In genomic region chr5:143426437-143426991, GRCh38 we compare ENCODE assay signal across 11 cellular contexts. TPM values are rescaled to one million over a fixed set of nuclear protein-coding genes. Genes with fewer than 3 reads are reported as not detected.
A peak's percentile ranks its signal among the peaks of the same experiment; 100 is the strongest.
DNase-seq lines count a peak whose midpoint lies in the region; ATAC-seq lines count a peak whose summit lies in the region.
"Had no signal": no experiment of that assay in that cellular context is flagged by ENCODE, and none has a peak within 500 bp of the region (broad histone marks: within the 10 kb centered on the region; RNA-seq: fewer than 3 reads in every experiment).

No MANE protein-coding gene starts in this region.

- H3K4me1 ChIP-seq in naive thymus-derived CD4-positive, alpha-beta T cell (ENCODE audit: control insufficient read depth in 2 of 2, insufficient read depth in 2 of 2, low read length in 2 of 2) = no peaks in the 10 kb centered on the region

- CTCF ChIA-PET in naive thymus-derived CD4-positive, alpha-beta T cell (lab: Charles Lee) = no interaction called here

- H3K27ac Mint-ChIP-seq in stimulated activated naive CD8-positive, alpha-beta T cell treated with anti-CD3 and anti-CD28 coated beads, Interleukin-15, amount 100 ng/mL, for 72 hours = no peak overlapping the region
- no peak overlapping the region for H3K27ac Mint-ChIP-seq in naive thymus-derived CD4-positive, alpha-beta T cell

- no peak overlapping the region for H3K4me3 ChIP-seq in naive thymus-derived CD4-positive, alpha-beta T cell (ENCODE audit: low read length)
- H3K4me3 ChIP-seq: right lobe of liver had no signal

- H3K27ac ChIP-seq in naive thymus-derived CD4-positive, alpha-beta T cell (ENCODE audit: low read depth, low read length) = no peak overlapping the region
- H3K27ac ChIP-seq: right lobe of liver had no signal

- H3K9me3 Mint-ChIP-seq in activated T-cell treated with anti-CD3 and anti-CD28 coated beads, Interleukin-2, amount 50 U/mL, for 4 hours = peaks cover 8% of the 10 kb centered on the region
- peaks cover 0 to 3% of the 10 kb centered on the region in 2 donors for H3K9me3 Mint-ChIP-seq in stimulated activated naive CD8-positive, alpha-beta T cell treated with anti-CD3 and anti-CD28 coated beads, Interleukin-15, amount 100 ng/mL, for 72 hours
- peaks cover 0 to 7% (median 0%) of the 10 kb centered on the region in 11 donors for H3K9me3 Mint-ChIP-seq in naive thymus-derived CD4-positive, alpha-beta T cell

- POLR2A ChIA-PET in naive thymus-derived CD4-positive, alpha-beta T cell (lab: Charles Lee) = interaction anchor here (0.8 to 1.5 kb wide), 3 partner anchors 13 to 544 kb away, joined by 3 read pairs; no protein-coding TSS in a partner anchor

- no peaks in the 10 kb centered on the region for H3K9me3 ChIP-seq in naive thymus-derived CD4-positive, alpha-beta T cell (ENCODE audit: control insufficient read depth in 2 of 3, low read length in 3 of 3)
- H3K9me3 ChIP-seq: right lobe of liver had no signal

- intact Hi-C loops in naive thymus-derived CD4-positive, alpha-beta T cell (cut with micrococcal nuclease) = no loop called here

- H3K36me3 Mint-ChIP-seq in activated T-cell treated with anti-CD3 and anti-CD28 coated beads, Interleukin-2, amount 50 U/mL, for 4 hours (ENCODE audit: insufficient read depth) = peaks cover 20% of the 10 kb centered on the region
- peaks cover 4 to 34% (median 9%) of the 10 kb centered on the region in 5 donors for H3K36me3 Mint-ChIP-seq in naive thymus-derived CD4-positive, alpha-beta T cell

- no peak for DNase-seq in activated T-cell treated with anti-CD3 and anti-CD28 coated beads, Interleukin-2, amount 50 U/mL, for 4 hours
- DNase-seq in activated T-cell treated with anti-CD3 and anti-CD28 coated beads, Interleukin-2, amount 50 U/mL, for 48 hours = no peak
- DNase-seq in stimulated activated naive CD8-positive, alpha-beta T cell treated with anti-CD3 and anti-CD28 coated beads, Interleukin-15, amount 100 ng/mL, for 72 hours = no peak
- no peak for DNase-seq in T1000 (lab: John Stamatoyannopoulos, UW)
- no peak for DNase-seq in G401 (ENCODE audit: low spot score)
- no peak for DNase-seq in naive thymus-derived CD4-positive, alpha-beta T cell
- DNase-seq: ACHN, NCI-H1694 treated with DMSO at 0.1 percent for 48 hours, right lobe of liver had no signal

- no peaks in the 10 kb centered on the region for H3K36me3 ChIP-seq in naive thymus-derived CD4-positive, alpha-beta T cell (ENCODE audit: control insufficient read depth in 2 of 3, insufficient read depth in 3 of 3, low read length in 3 of 3)
- H3K36me3 ChIP-seq: right lobe of liver had no signal

- peaks cover 49% of the 10 kb centered on the region for H3K4me1 Mint-ChIP-seq in activated T-cell treated with anti-CD3 and anti-CD28 coated beads, Interleukin-2, amount 50 U/mL, for 4 hours (ENCODE audit: low read depth)
- peaks cover 38% of the 10 kb centered on the region for H3K4me1 Mint-ChIP-seq in stimulated activated naive CD8-positive, alpha-beta T cell treated with anti-CD3 and anti-CD28 coated beads, Interleukin-15, amount 100 ng/mL, for 72 hours
- peaks cover 0 to 16% (median 4%) of the 10 kb centered on the region in 7 donors for H3K4me1 Mint-ChIP-seq in naive thymus-derived CD4-positive, alpha-beta T cell

- H3K4me3 Mint-ChIP-seq in activated T-cell treated with anti-CD3 and anti-CD28 coated beads, Interleukin-2, amount 50 U/mL, for 4 hours = peak overlapping the region; percentile 33
- no peak overlapping the region for H3K4me3 Mint-ChIP-seq in stimulated activated naive CD8-positive, alpha-beta T cell treated with anti-CD3 and anti-CD28 coated beads, Interleukin-15, amount 100 ng/mL, for 72 hours
- H3K4me3 Mint-ChIP-seq in naive thymus-derived CD4-positive, alpha-beta T cell = no peak overlapping the region

- in situ Hi-C loops in G401 (cut with HindIII; ENCODE audit: low sequenced_read_pairs) = no loop called here

- H3K27me3 ChIP-seq in naive thymus-derived CD4-positive, alpha-beta T cell (ENCODE audit: control insufficient read depth in 2 of 2, insufficient read depth in 2 of 2, low read length in 2 of 2) = no peaks in the 10 kb centered on the region
- H3K27me3 ChIP-seq: right lobe of liver had no signal

- peak in 1 of 2 donors; percentile 49 for ATAC-seq in activated T-cell treated with anti-CD3 and anti-CD28 coated beads, Interleukin-2, amount 50 U/mL, for 4 hours
- ATAC-seq in HG02571 (IDR thresholded peaks at IDR 0.05; ENCODE audit: unreplicated experiment) (peak; percentile 47), HG03439 (IDR thresholded peaks at IDR 0.05; ENCODE audit: unreplicated experiment) (peak; percentile 76)
- ATAC-seq in stimulated activated naive CD8-positive, alpha-beta T cell treated with anti-CD3 and anti-CD28 coated beads, Interleukin-15, amount 100 ng/mL, for 72 hours = peak; percentile 40
- ATAC-seq in naive thymus-derived CD4-positive, alpha-beta T cell = no peak
- ATAC-seq: right lobe of liver had no signal

- no peaks in the 10 kb centered on the region for H3K27me3 Mint-ChIP-seq in activated T-cell treated with anti-CD3 and anti-CD28 coated beads, Interleukin-2, amount 50 U/mL, for 4 hours (ENCODE audit: low read depth)
- H3K27me3 Mint-ChIP-seq in stimulated activated naive CD8-positive, alpha-beta T cell treated with anti-CD3 and anti-CD28 coated beads, Interleukin-15, amount 100 ng/mL, for 72 hours = no peaks in the 10 kb centered on the region
- no peaks in the 10 kb centered on the region for H3K27me3 Mint-ChIP-seq in naive thymus-derived CD4-positive, alpha-beta T cell

RNA-seq across cellular contexts. Expression of gene NR3C1, which starts 23.0 kb away (rescaled TPM):
- total RNA-seq in activated T-cell treated with anti-CD3 and anti-CD28 coated beads, Interleukin-2, amount 50 U/mL, for 4 hours = 10 to 100 TPM; 40.2 to 53.3 (median 43.1) TPM
- not detected in 2 replicates for total RNA-seq in G401 (2014; rRNA removed; shearing (Covaris generic))
- 100 to 1,000 TPM in 3 of 5 experiments, 10 to 100 TPM in 2; 68.0 to 140 (median 121) TPM for total RNA-seq in naive thymus-derived CD4-positive, alpha-beta T cell
- 10 to 100 TPM; 86.1 to 90.2 TPM for polyA plus RNA-seq in naive thymus-derived CD4-positive, alpha-beta T cell

Comparison
In these comparisons a context has a peak if more than half of its experiments do, and no peak if none do; other contexts are left out.
1. RNA of gene NR3C1, which starts 23.0 kb away (total RNA-seq): 68.0 to 140 TPM in naive thymus-derived CD4-positive, alpha-beta T cell and 40.2 to 53.3 TPM in activated T-cell treated with anti-CD3 and anti-CD28 coated beads, Interleukin-2, amount 50 U/mL, for 4 hours; not detected in G401; every median in the first group is over 10 times any median in the second.